31 cellular contexts compared by ENCODE assay signal in the genomic region with DNA sequence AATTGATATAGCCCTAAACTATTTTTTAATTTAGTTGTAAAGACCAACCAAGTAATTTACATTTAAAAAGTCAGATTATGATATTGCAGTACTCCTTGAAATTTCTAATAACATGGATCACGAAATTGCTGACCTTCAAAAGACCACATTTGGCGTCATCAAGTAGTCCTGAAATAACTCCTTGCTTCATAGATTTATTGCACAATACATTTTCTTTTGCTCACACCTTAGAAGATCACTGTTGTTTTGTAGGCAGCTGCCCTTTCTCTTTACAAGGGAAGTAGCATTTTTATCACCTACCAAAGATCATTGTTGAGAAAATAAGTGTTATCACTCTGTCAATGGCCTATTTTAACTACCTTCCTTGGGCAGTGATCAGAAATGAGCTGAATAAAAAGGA.
"Had no signal": no experiment of that assay in that cellular context is flagged by ENCODE, and none has a peak within 500 bp of the region (broad histone marks: within the 10 kb centered on the region; RNA-seq: fewer than 3 reads in every experiment).

No MANE protein-coding gene starts in this region.

- H3K27ac Mint-ChIP-seq: activated naive CD4-positive, alpha-beta T cell treated with anti-CD3 and anti-CD28 coated beads for 36 hours; activated naive CD8-positive, alpha-beta T cell; activated T-helper 17 cell treated with anti-CD3 and anti-CD28 coated beads, Interleukin-2, amount 50 U/mL, for 72 hours; IgD-negative memory B cell; T-helper 1 cell treated with Interleukin-12 subunit alpha and Interleukin-12 subunit beta and Interleukin-4 antibody, amounts not matched to agents 30 μg/mL and 1 μg/mL, for 36 hours; WTC11 had no signal

- H3K4me1 Mint-ChIP-seq: activated T-helper 17 cell treated with anti-CD3 and anti-CD28 coated beads, Interleukin-2, amount 50 U/mL, for 72 hours; IgD-negative memory B cell had no signal

- H3K27me3 ChIP-seq: MG63 had no signal

- H3K9me3 Mint-ChIP-seq: WTC11 had no signal

- DNase-seq: activated CD4-positive, alpha-beta T cell treated with anti-CD3 and anti-CD28 coated beads for 48 hours; activated CD4-positive, alpha-beta T cell treated with anti-CD3 and anti-CD28 coated beads, Interleukin-2, amount 50 U/mL, for 48 hours; activated CD4-positive, CD25-positive, alpha-beta regulatory T cell treated with anti-CD3 and anti-CD28 coated beads, Interleukin-2, amount 50 U/mL, for 72 hours; activated CD8-positive, alpha-beta memory T cell treated with anti-CD3 and anti-CD28 coated beads for 24 hours; activated gamma-delta T cell; activated naive CD4-positive, alpha-beta T cell treated with anti-CD3 and anti-CD28 coated beads for 36 hours; activated T-cell treated with anti-CD3 and anti-CD28 coated beads, Interleukin-2, amount 50 U/mL, for 4 hours; caudate nucleus; MG63; MV-4-11; NCI-H1092 treated with DMSO at 0.1 percent for 48 hours; NCI-H1417 treated with DMSO at 0.1 percent for 48 hours; NCI-H1694; NCI-H2029; NCI-H2107; NCI-H2171 treated with DMSO at 0.1 percent for 48 hours; NCI-H226; NCI-H510A; NCI-H526 treated with DMSO at 0.1 percent for 48 hours; NK-92 treated with Interleukin-12 subunit alpha and Interleukin-12 subunit beta, amount 100 ng/mL, for 24 hours; OCI-M1; RPMI8226; T-helper 9 cell had no signal

- H3K4me2 ChIP-seq: KMS-11 had no signal

- H3K36me3 ChIP-seq: MG63 had no signal

- H3K9ac ChIP-seq: KMS-11 had no signal

- ATAC-seq: activated T-cell treated with anti-CD3 and anti-CD28 coated beads, Interleukin-2, amount 50 U/mL, for 4 hours; activated T-helper 17 cell treated with anti-CD3 and anti-CD28 coated beads, Interleukin-2, amount 50 U/mL, for 72 hours; Panc1; Right ventricle myocardium inferior; WTC11 had no signal

- H3K4me3 Mint-ChIP-seq: activated naive CD4-positive, alpha-beta T cell treated with anti-CD3 and anti-CD28 coated beads for 36 hours; activated naive CD8-positive, alpha-beta T cell; activated T-cell treated with anti-CD3 and anti-CD28 coated beads, Interleukin-2, amount 50 U/mL, for 4 hours; activated T-helper 17 cell treated with anti-CD3 and anti-CD28 coated beads, Interleukin-2, amount 50 U/mL, for 72 hours; IgD-negative memory B cell; T-helper 1 cell treated with Interleukin-12 subunit alpha and Interleukin-12 subunit beta and Interleukin-4 antibody, amounts not matched to agents 30 μg/mL and 1 μg/mL, for 36 hours; WTC11 had no signal

- H3K27ac ChIP-seq: KMS-11 had no signal

- H3K27me3 Mint-ChIP-seq: activated naive CD8-positive, alpha-beta T cell; activated T-helper 17 cell treated with anti-CD3 and anti-CD28 coated beads, Interleukin-2, amount 50 U/mL, for 72 hours; IgD-negative memory B cell had no signal

- H3K4me3 ChIP-seq: MG63 had no signal

- H3K36me3 Mint-ChIP-seq: activated naive CD8-positive, alpha-beta T cell; IgD-negative memory B cell; WTC11 had no signal
